In the genomic region with DNA sequence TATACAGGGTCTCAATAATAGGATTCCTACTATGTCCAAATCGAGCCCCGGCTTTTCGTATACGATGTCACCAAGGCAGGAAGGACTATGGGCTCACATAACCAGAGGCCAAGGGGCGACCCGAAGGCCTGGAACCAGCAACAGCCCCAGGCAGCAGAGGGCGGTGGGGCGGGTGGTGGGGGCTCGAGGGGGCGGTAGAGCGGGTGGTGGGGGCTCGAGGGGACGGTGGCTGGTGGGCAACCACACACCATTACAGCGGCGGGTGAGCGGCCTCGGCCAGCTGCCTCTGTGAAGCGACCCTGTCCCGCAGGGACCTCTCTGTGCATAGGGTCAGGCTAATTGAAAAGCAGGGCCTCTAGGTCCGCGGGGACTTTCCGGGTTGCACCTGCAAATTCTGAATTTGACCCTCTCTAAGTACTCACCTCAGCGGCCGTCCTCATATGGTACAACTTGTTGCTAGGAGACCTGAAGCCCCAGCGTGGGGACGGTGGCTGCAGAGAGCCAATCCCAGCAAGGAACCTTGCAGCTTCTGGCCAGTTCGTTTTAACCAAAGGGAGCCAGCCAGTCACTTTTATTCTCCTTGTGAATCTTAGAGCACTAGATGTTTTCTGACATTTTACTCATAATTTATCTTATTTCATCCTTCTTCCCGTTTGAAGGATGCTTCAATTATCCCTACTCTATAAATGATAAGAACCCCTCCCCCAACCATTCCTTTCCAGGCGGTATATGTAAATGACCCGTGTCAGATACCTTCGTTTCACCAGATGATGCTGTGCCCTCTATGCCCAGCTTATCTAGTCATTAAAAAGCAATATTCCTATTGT, we compare ENCODE assay signal across 8 cellular contexts. TPM values are rescaled to one million over a fixed set of nuclear protein-coding genes. Genes with fewer than 3 reads are reported as not detected.
DNase-seq lines count a peak whose midpoint lies in the region; ATAC-seq and TF ChIP-seq lines count a peak whose summit lies in the region.

A gene with protein sequence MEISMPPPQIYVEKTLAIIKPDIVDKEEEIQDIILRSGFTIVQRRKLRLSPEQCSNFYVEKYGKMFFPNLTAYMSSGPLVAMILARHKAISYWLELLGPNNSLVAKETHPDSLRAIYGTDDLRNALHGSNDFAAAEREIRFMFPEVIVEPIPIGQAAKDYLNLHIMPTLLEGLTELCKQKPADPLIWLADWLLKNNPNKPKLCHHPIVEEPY (minus strand): TSS at position 480 of the 827 bp plus-strand sequence. CDS start 648 bp downstream, outside the sequence.

- no peaks in the 10 kb centered on the region for H3K9me3 ChIP-seq in skeletal muscle satellite cell (replicated peaks; ENCODE audit: low read length)

- peak within 1 kb of the TSS; percentile 46 to 55 for H3K4me3 ChIP-seq in cardiac fibroblast (replicated peaks in 1 of 2; ENCODE audit: low read depth in 2 of 2, low read length in 2 of 2)
- peak within 1 kb of the TSS; percentile 62 for H3K4me3 ChIP-seq in skeletal muscle satellite cell (ENCODE audit: low read length)

- peaks cover 4% of the 10 kb centered on the region for H3K27me3 ChIP-seq in skeletal muscle satellite cell (ENCODE audit: control insufficient read depth, insufficient read depth, low read length)

- no peaks in the 10 kb centered on the region for H3K4me1 ChIP-seq in skeletal muscle satellite cell (ENCODE audit: control insufficient read depth, insufficient read depth, low read length)

- TF ChIP-seq CTCF in cardiac fibroblast (IDR thresholded peaks at IDR 0.05; ENCODE audit: low read depth, low read length), result no peak

- no peaks in the 10 kb centered on the region for H3K36me3 ChIP-seq in skeletal muscle satellite cell (ENCODE audit: insufficient read depth, low read length)

- ATAC-seq in GM18868 (IDR thresholded peaks at IDR 0.05; ENCODE audit: unreplicated experiment), result peak; percentile 83
- no peak for ATAC-seq in GM21381 (IDR thresholded peaks at IDR 0.05; ENCODE audit: unreplicated experiment)
- no peak for ATAC-seq in HG03521 (IDR thresholded peaks at IDR 0.05; ENCODE audit: unreplicated experiment)

- no peak within 1 kb of the TSS for H3K9ac ChIP-seq in skeletal muscle satellite cell (ENCODE audit: low read depth, low read length)

- H3K4me2 ChIP-seq in skeletal muscle satellite cell (ENCODE audit: low read length), result peak within 1 kb of the TSS; percentile 70

- peak; percentile 45 to 75 for DNase-seq in NCI-H2081 (lab: John Stamatoyannopoulos, UW)
- DNase-seq in cardiac fibroblast (ENCODE audit: low read depth in 2 of 2), result peak; percentile 42 to 72
- peak; percentile 83 for DNase-seq in iPS-NIHi11 (ENCODE audit: low spot score)
- DNase-seq in stimulated activated CD4-positive, alpha-beta T cell treated with anti-CD3 and anti-CD28 coated beads, Interleukin-4, amount 100 ng/mL, for 24 hours, result no peak

RNA-seq across cellular contexts. Expression of the gene that starts here (rescaled TPM):
- 1.0 and 2.4 TPM in 2 replicates for total RNA-seq in skeletal muscle satellite cell (2012; rRNA removed)
